Comparison of ENCODE assay signal across 22 cellular contexts in genomic region chr1:228953207-228953606, GRCh38.
"Had no signal": no experiment of that assay in that cellular context is flagged by ENCODE, and none has a peak within 500 bp of the region (broad histone marks: within the 10 kb centered on the region; RNA-seq: fewer than 3 reads in every experiment).

No MANE protein-coding gene starts in this region.

- H3K27ac ChIP-seq: breast epithelium, psoas muscle, right atrium auricular region, thyroid gland, upper lobe of right lung, VCaP had no signal

- H3K9me3 ChIP-seq: breast epithelium, psoas muscle, thyroid gland, upper lobe of right lung had no signal

- H3K27me3 ChIP-seq: breast epithelium, right atrium auricular region, thyroid gland, upper lobe of right lung had no signal

- H3K4me3 ChIP-seq: breast epithelium, psoas muscle, right atrium auricular region, thyroid gland, upper lobe of right lung had no signal

- H3K36me3 ChIP-seq: breast epithelium, right atrium auricular region, thyroid gland, upper lobe of right lung had no signal

- DNase-seq: activated CD4-positive, alpha-beta T cell treated with anti-CD3 and anti-CD28 coated beads, Interleukin-2, amount 10 ng/mL, durations not matched to agents 7 days and 5 days; activated CD4-positive, CD25-positive, alpha-beta regulatory T cell treated with anti-CD3 and anti-CD28 coated beads, Interleukin-2, amount 50 U/mL, for 72 hours; activated CD8-positive, alpha-beta T cell treated with anti-CD3 and anti-CD28 coated beads for 36 hours; activated T-cell treated with anti-CD3 and anti-CD28 coated beads, Interleukin-2, amount 50 U/mL, for 1 hour; cortex of kidney; effector CD8-positive, alpha-beta T cell; foreskin melanocyte; immature natural killer cell; kidney glomerular epithelial cell; left ventricle myocardium superior; mammary epithelial cell; natural killer cell; psoas muscle; stimulated activated CD4-positive, alpha-beta T cell treated with anti-CD3 and anti-CD28 coated beads, Interleukin-4, amount 100 ng/mL, for 24 hours; stimulated activated naive CD4-positive, alpha-beta T cell treated with Interleukin-2 at 50 U/mL for 16 hours; thyroid gland; upper lobe of right lung had no signal

- H3K4me1 ChIP-seq: breast epithelium, right atrium auricular region, upper lobe of right lung had no signal

- ATAC-seq: activated CD8-positive, alpha-beta T cell treated with anti-CD3 and anti-CD28 coated beads for 36 hours; activated naive CD4-positive, alpha-beta T cell treated with anti-CD3 and anti-CD28 coated beads, Interleukin-2, amount 50 U/mL, for 72 hours; activated T-helper 17 cell treated with anti-CD3 and anti-CD28 coated beads, Interleukin-2, amount 50 U/mL, for 72 hours; left ventricle myocardium superior; natural killer cell; psoas muscle; upper lobe of right lung had no signal
